In the genomic region with DNA sequence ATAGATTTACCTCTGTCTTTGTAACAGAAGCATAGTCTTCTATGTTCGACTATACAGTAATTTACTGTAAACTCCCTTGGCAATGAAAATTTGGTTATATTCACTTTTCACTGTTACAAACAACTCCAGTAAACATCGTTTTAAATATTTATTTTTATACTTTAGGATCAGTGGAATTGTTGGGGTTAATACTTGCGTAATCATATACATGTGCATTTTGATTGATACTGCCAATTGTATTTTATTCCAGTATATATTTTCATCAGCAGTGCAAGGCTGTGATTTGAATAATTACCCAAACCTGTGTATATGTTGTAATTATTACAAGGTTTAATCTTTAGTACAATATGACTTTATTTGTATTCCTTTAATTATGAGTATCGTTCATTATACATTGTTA, we compare ENCODE assay signal across 1 cellular context.
TF ChIP-seq lines count a peak whose summit lies in the region.

No MANE protein-coding gene starts in this region.

TF ChIP-seq in WTC11, 78 proteins besides CTCF, POLR2A, EP300 and RAD21 (continued from another document):
- TF ChIP-seq, protein P1, sequence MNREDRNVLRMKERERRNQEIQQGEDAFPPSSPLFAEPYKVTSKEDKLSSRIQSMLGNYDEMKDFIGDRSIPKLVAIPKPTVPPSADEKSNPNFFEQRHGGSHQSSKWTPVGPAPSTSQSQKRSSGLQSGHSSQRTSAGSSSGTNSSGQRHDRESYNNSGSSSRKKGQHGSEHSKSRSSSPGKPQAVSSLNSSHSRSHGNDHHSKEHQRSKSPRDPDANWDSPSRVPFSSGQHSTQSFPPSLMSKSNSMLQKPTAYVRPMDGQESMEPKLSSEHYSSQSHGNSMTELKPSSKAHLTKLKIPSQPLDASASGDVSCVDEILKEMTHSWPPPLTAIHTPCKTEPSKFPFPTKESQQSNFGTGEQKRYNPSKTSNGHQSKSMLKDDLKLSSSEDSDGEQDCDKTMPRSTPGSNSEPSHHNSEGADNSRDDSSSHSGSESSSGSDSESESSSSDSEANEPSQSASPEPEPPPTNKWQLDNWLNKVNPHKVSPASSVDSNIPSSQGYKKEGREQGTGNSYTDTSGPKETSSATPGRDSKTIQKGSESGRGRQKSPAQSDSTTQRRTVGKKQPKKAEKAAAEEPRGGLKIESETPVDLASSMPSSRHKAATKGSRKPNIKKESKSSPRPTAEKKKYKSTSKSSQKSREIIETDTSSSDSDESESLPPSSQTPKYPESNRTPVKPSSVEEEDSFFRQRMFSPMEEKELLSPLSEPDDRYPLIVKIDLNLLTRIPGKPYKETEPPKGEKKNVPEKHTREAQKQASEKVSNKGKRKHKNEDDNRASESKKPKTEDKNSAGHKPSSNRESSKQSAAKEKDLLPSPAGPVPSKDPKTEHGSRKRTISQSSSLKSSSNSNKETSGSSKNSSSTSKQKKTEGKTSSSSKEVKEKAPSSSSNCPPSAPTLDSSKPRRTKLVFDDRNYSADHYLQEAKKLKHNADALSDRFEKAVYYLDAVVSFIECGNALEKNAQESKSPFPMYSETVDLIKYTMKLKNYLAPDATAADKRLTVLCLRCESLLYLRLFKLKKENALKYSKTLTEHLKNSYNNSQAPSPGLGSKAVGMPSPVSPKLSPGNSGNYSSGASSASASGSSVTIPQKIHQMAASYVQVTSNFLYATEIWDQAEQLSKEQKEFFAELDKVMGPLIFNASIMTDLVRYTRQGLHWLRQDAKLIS (CRISPR knock-in tag; IDR thresholded peaks at IDR 0.05; ENCODE audit: borderline replicate concordance), result no peak
- TF ChIP-seq SMAD4 (CRISPR knock-in tag; IDR thresholded peaks at IDR 0.05) (no peak), NFE2L1 (CRISPR knock-in tag; IDR thresholded peaks at IDR 0.05) (no peak), SP1 (CRISPR knock-in tag; conservative IDR thresholded peaks at IDR 0.05) (no peak), CREB1 (CRISPR knock-in tag; IDR thresholded peaks at IDR 0.05) (no peak), NR1H2 (CRISPR knock-in tag; IDR thresholded peaks at IDR 0.05) (no peak)
- TF ChIP-seq, protein P2, sequence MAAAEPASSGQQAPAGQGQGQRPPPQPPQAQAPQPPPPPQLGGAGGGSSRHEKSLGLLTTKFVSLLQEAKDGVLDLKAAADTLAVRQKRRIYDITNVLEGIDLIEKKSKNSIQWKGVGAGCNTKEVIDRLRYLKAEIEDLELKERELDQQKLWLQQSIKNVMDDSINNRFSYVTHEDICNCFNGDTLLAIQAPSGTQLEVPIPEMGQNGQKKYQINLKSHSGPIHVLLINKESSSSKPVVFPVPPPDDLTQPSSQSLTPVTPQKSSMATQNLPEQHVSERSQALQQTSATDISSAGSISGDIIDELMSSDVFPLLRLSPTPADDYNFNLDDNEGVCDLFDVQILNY (CRISPR knock-in tag; IDR thresholded peaks at IDR 0.05), result no peak
